ENCODE assay signal across 18 cellular contexts in the genomic region with DNA sequence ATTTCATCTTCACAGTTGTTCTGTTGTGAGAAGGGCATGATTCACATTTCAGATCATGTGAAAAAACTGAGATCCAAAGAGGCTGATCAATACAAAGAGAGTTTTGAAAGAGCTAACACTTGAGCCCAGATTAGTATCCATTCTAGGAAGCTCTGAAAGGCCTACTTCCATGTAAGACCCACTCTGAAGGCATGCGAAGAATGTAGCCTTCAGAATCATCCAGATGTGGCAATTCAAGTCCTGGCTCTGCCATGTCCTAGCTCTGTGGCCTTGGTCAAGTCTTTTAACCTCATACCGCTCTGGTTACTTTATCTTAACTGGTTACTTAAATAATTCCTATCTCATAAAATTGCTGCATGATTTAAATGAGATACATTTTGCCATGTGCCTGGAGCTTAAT.
"Had no signal": no experiment of that assay in that cellular context is flagged by ENCODE, and none has a peak within 500 bp of the region (broad histone marks: within the 10 kb centered on the region; RNA-seq: fewer than 3 reads in every experiment).

No MANE protein-coding gene starts in this region.

- H3K9me3 ChIP-seq: gastrocnemius medialis, heart right ventricle, mucosa of descending colon, ovary, tibial artery, upper lobe of right lung, vagina had no signal

- H3K4me1 ChIP-seq: gastrocnemius medialis, tibial artery, upper lobe of right lung had no signal

- DNase-seq: effector CD4-positive, alpha-beta T cell; endodermal cell; gastrocnemius medialis; heart right ventricle; hypothalamus; kidney; left colon; mucosa of descending colon; naive thymus-derived CD8-positive, alpha-beta T cell; ovary; right cardiac atrium; stimulated activated CD4-positive, alpha-beta T cell treated with anti-CD3 and anti-CD28 coated beads, Interleukin-4, amount 100 ng/mL, for 1 hour; stimulated activated CD8-positive, alpha-beta memory T cell treated with anti-CD3 and anti-CD28 coated beads, Interleukin-4, amount 100 ng/mL, for 48 hours; tibial artery; upper lobe of right lung had no signal

- H3K36me3 ChIP-seq: gastrocnemius medialis, heart right ventricle, ovary, tibial artery, upper lobe of right lung, vagina had no signal

- H3K4me3 ChIP-seq: coronary artery, gastrocnemius medialis, heart right ventricle, mucosa of descending colon, ovary, tibial artery, upper lobe of right lung, vagina had no signal

- FAIRE-seq: endothelial cell of umbilical vein, kidney had no signal

- H3K27me3 ChIP-seq: gastrocnemius medialis, heart right ventricle, ovary, tibial artery, upper lobe of right lung, vagina had no signal

- H3K27ac ChIP-seq: coronary artery, gastrocnemius medialis, heart right ventricle, ovary, tibial artery, upper lobe of right lung, vagina had no signal
